Comparison of ENCODE assay signal across 8 cellular contexts in the genomic region with DNA sequence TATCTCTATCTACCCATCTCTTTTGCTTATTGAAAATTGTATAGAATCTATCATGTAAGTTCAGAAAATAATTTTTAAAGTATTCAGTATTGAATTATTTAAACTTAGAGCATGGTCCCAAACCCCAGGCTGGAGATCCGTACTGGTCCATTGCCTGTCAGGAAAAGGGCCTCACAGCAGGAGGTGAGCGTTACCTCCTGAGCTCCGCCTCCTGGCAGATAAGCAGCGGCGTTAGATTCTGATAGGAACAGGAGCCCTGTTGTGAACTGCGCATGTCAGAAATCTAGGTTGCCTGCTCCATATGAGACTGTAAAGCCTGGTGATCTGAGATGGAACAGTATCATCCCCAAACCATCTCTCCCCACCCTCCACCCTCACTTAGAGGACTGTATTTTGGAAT.
"Had no signal": no experiment of that assay in that cellular context is flagged by ENCODE, and none has a peak within 500 bp of the region (broad histone marks: within the 10 kb centered on the region; RNA-seq: fewer than 3 reads in every experiment).

No MANE protein-coding gene starts in this region.

- H3K4me1 ChIP-seq: HAP-1 had no signal

- H3K4me3 ChIP-seq: HAP-1, K562 had no signal

- H3K36me3 ChIP-seq: HAP-1 had no signal

- H3K27ac Mint-ChIP-seq: HFFc6 had no signal

- H3K9me3 ChIP-seq: HAP-1 had no signal

- DNase-seq: GOT3, H7, HFFc6, IMR-90, KG1 had no signal

- ATAC-seq: HCT116, K562 had no signal

- H3K4me3 Mint-ChIP-seq: HFFc6 had no signal
